Comparison of ENCODE assay signal across 8 cellular contexts in the genomic region with DNA sequence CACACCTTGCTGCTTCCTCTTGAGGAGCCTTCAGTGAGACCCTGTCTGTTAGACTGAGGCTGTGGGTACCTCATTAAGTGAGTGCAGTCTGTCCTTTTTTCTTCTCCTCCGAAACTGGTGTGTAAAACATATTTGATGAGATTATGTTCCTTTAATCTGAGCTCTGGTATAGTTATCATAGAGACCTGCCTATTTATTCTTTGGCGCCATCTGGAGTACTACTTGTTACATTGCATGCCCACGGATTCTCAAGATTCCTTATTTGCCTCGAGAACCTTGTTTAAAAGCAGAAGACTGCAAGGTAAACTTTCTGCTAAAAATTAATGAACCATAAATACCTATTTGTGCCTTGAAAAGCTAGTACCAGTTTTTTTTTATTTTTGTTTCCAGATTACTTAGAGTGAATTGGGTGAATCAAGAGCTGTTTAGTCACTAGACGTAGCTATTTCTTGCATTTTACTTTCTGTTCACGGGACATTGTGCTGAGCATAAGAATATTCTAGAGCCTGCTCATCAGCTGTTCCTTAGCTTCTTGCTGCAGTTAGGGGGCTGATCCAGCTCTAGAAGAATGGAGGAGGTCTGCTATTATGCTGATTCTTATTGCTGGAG. TPM values are rescaled to one million over a fixed set of nuclear protein-coding genes. Genes with fewer than 3 reads are reported as not detected.
DNase-seq lines count a peak whose midpoint lies in the region; ATAC-seq and TF ChIP-seq lines count a peak whose summit lies in the region.

No MANE protein-coding gene starts in this region.

- no peak overlapping the region for H3K4me3 ChIP-seq in MM.1S (ENCODE audit: low read length)
- no peak overlapping the region for H3K4me3 ChIP-seq in foreskin fibroblast (ENCODE audit: low read depth in 1 of 2, low read length in 2 of 2)

- ATAC-seq in natural killer cell, result peak; percentile 76 to 78 (median 76)
- ATAC-seq in natural killer cell treated with Interleukin-12 subunit alpha and Interleukin-12 subunit beta and Interleukin-15 and Interleukin-18, amount 100 ng/mL, for 72 hours, result no peak
- ATAC-seq in T-helper 17 cell, result peak; percentile 81
- no peak for ATAC-seq in activated CD4-positive, CD25-positive, alpha-beta regulatory T cell treated with anti-CD3 and anti-CD28 coated beads, Interleukin-2, amount 50 U/mL, for 24 hours

- no peaks in the 10 kb centered on the region for H3K9me2 ChIP-seq in MM.1S (replicated peaks; ENCODE audit: insufficient read depth, low read length)

- H3K36me3 ChIP-seq in MM.1S (replicated peaks; ENCODE audit: insufficient read depth, low read length), result peaks cover 18% of the 10 kb centered on the region

- no peaks in the 10 kb centered on the region for H3K27me3 ChIP-seq in MM.1S (replicated peaks; ENCODE audit: insufficient read depth, low read length)

- no peaks in the 10 kb centered on the region for H3K9me3 Mint-ChIP-seq in natural killer cell
- no peaks in the 10 kb centered on the region for H3K9me3 Mint-ChIP-seq in natural killer cell treated with Interleukin-12 subunit alpha and Interleukin-12 subunit beta and Interleukin-15 and Interleukin-18, amount 100 ng/mL, for 72 hours

- H4K20me1 ChIP-seq in MM.1S (ENCODE audit: insufficient read depth, low read length), result no peaks in the 10 kb centered on the region

- H3F3A ChIP-seq in MM.1S (ENCODE audit: insufficient read depth, low read length), result no peaks in the 10 kb centered on the region

- H3K4me3 Mint-ChIP-seq in natural killer cell, result no peak overlapping the region
- no peak overlapping the region for H3K4me3 Mint-ChIP-seq in natural killer cell treated with Interleukin-12 subunit alpha and Interleukin-12 subunit beta and Interleukin-15 and Interleukin-18, amount 100 ng/mL, for 72 hours
- H3K4me3 Mint-ChIP-seq in T-helper 17 cell, result no peak overlapping the region

- DNase-seq in natural killer cell (no peak), MM.1S (peak; percentile 56), T-helper 17 cell (no peak), foreskin fibroblast (peak in 1 of 2 donors; percentile 69), renal cortical epithelial cell (ENCODE audit: low read depth) (peak; percentile 55), GDM1 (lab: John Stamatoyannopoulos, UW) (no peak)
- DNase-seq in natural killer cell treated with Interleukin-12 subunit alpha and Interleukin-12 subunit beta and Interleukin-15 and Interleukin-18, amount 100 ng/mL, for 72 hours (ENCODE audit: low spot score), result no peak

- no peak overlapping the region for H2AFZ ChIP-seq in MM.1S (ENCODE audit: low read length)

- H3K9ac ChIP-seq in MM.1S (ENCODE audit: low read length), result no peak overlapping the region

- H3K27ac ChIP-seq in MM.1S (ENCODE audit: low read length), result no peak overlapping the region

- no peak overlapping the region for H3K27ac Mint-ChIP-seq in natural killer cell
- no peak overlapping the region for H3K27ac Mint-ChIP-seq in natural killer cell treated with Interleukin-12 subunit alpha and Interleukin-12 subunit beta and Interleukin-15 and Interleukin-18, amount 100 ng/mL, for 72 hours
- H3K27ac Mint-ChIP-seq in T-helper 17 cell, result no peak overlapping the region

- no peak overlapping the region for H3K4me2 ChIP-seq in MM.1S (ENCODE audit: low read depth, low read length)

- H3K9me3 ChIP-seq in MM.1S (replicated peaks; ENCODE audit: insufficient read depth, low read length) (no peaks in the 10 kb centered on the region), T-helper 17 cell (ENCODE audit: control insufficient read depth, low read length, poor library complexity, severe bottlenecking) (no peaks in the 10 kb centered on the region)

- intact Hi-C loops in natural killer cell (cut with micrococcal nuclease), result loop anchor here (1.0 kb wide), 1 partner anchor 364 kb away; no protein-coding TSS in a partner anchor

- H3K36me3 Mint-ChIP-seq in natural killer cell (peaks cover 25% of the 10 kb centered on the region), T-helper 17 cell (ENCODE audit: low read depth) (no peaks in the 10 kb centered on the region)
- peaks cover 14% of the 10 kb centered on the region for H3K36me3 Mint-ChIP-seq in natural killer cell treated with Interleukin-12 subunit alpha and Interleukin-12 subunit beta and Interleukin-15 and Interleukin-18, amount 100 ng/mL, for 72 hours

- no peaks in the 10 kb centered on the region for H3K79me2 ChIP-seq in MM.1S (ENCODE audit: low read length)

- peaks cover 0 to 7% of the 10 kb centered on the region in 2 donors for H3K4me1 Mint-ChIP-seq in natural killer cell
- H3K4me1 Mint-ChIP-seq in natural killer cell treated with Interleukin-12 subunit alpha and Interleukin-12 subunit beta and Interleukin-15 and Interleukin-18, amount 100 ng/mL, for 72 hours (ENCODE audit: low read depth in 2 of 2), result peaks cover 0 to 3% of the 10 kb centered on the region in 2 donors
- peaks cover 3% of the 10 kb centered on the region for H3K4me1 Mint-ChIP-seq in T-helper 17 cell

- no peaks in the 10 kb centered on the region for H3K27me3 Mint-ChIP-seq in natural killer cell (ENCODE audit: low read depth in 2 of 2)
- no peaks in the 10 kb centered on the region for H3K27me3 Mint-ChIP-seq in natural killer cell treated with Interleukin-12 subunit alpha and Interleukin-12 subunit beta and Interleukin-15 and Interleukin-18, amount 100 ng/mL, for 72 hours
- no peaks in the 10 kb centered on the region for H3K27me3 Mint-ChIP-seq in T-helper 17 cell

- TF ChIP-seq CTCF in natural killer cell (IDR thresholded peaks at IDR 0.05) (peak; percentile 72), MM.1S (IDR thresholded peaks at IDR 0.05; ENCODE audit: low read length) (peak; percentile 70), foreskin fibroblast (IDR thresholded peaks at IDR 0.05; ENCODE audit: low read depth, low read length) (peak; percentile 48)

- no peaks in the 10 kb centered on the region for H3K4me1 ChIP-seq in MM.1S (ENCODE audit: low read length)

RNA-seq across cellular contexts. Expression of a gene that starts 16.9 kb away (rescaled TPM):
- 10 to 100 TPM; 19.4 to 25.8 (median 22.3) TPM for total RNA-seq in natural killer cell
- 10 to 100 TPM; 17.3 to 20.0 TPM for total RNA-seq in natural killer cell treated with Interleukin-12 subunit alpha and Interleukin-12 subunit beta and Interleukin-15 and Interleukin-18, amount 100 ng/mL, for 72 hours
- 10 to 100 TPM; 15.7 to 20.7 TPM for total RNA-seq in T-helper 17 cell
- 11.1 and 28.1 TPM in 2 replicates for total RNA-seq in renal cortical epithelial cell

Comparison
In these comparisons a context has a peak if more than half of its experiments do, and no peak if none do; other contexts are left out.
1. ATAC-seq: peak in natural killer cell (3 of 3) and T-helper 17 cell (single experiment); none in natural killer cell treated with Interleukin-12 subunit alpha and Interleukin-12 subunit beta and Interleukin-15 and Interleukin-18, amount 100 ng/mL, for 72 hours (0 of 2) and activated CD4-positive, CD25-positive, alpha-beta regulatory T cell treated with anti-CD3 and anti-CD28 coated beads, Interleukin-2, amount 50 U/mL, for 24 hours (0 of 2).
2. DNase-seq: peak in MM.1S (single experiment) and renal cortical epithelial cell (single experiment); none in natural killer cell (single experiment), natural killer cell treated with Interleukin-12 subunit alpha and Interleukin-12 subunit beta and Interleukin-15 and Interleukin-18, amount 100 ng/mL, for 72 hours (single experiment), T-helper 17 cell (0 of 3) and GDM1 (single experiment).
3. Peak in every context shown above with its lines, with median percentiles within 50 percentile points of each other: CTCF ChIP-seq.